ENCODE assay signal across 1 cellular context in the genomic region with DNA sequence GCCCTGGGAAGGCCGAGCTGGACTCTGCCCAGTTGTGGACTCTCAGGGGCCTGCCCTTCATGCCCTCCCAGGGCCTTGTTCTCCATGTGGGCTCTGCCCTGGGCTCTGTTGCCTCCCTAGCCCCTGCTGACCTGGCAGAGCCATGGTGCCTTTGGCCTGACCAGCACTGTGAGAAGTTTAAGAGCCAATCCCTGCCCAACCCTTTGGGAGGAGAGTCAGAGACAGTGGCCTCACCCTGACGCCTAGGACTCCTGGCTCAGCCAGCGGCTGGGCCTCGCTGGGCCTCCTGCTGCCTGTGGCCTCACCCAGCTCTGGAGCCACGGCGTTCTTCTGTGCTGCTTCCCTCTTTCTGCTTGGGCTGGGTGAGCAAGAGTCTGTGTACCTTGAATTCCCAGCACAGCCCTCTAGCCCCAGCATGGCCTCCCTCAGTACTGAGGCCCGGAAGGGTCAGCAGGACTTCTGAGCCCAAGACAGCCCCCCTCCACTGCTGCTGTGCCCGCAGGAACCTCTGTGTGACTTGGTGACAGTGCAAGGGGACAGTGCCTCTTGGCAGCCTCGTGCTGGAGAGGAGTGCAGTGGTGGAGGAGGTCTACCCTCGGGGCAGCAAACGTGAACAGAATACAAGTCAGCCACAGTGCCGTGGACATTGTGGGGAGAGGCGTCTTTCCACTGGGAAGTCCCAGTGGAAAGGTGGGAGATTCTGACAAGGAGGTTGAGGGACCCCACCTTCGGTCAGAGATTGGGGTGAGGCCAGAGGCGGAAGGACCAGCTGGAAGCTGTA.
TF ChIP-seq lines count a peak whose summit lies in the region.

No MANE protein-coding gene starts in this region.

TF ChIP-seq in HepG2, 621 proteins besides CTCF, POLR2A, EP300 and RAD21:
- no peak for TF ChIP-seq NONO (IDR thresholded peaks at IDR 0.05)
- TF ChIP-seq NONO (CRISPR knock-in tag; conservative IDR thresholded peaks at IDR 0.05), result no peak
- TF ChIP-seq ESRRA (CRISPR knock-in tag; IDR thresholded peaks at IDR 0.05; ENCODE audit: low read depth), result no peak
- no peak for TF ChIP-seq ZNF616 (CRISPR knock-in tag; IDR thresholded peaks at IDR 0.05; ENCODE audit: low read depth)
- TF ChIP-seq SP2 (CRISPR knock-in tag; IDR thresholded peaks at IDR 0.05), result no peak
- no peak for TF ChIP-seq CBX2 (IDR thresholded peaks at IDR 0.05; ENCODE audit: low read depth, low read length)
- no peak for TF ChIP-seq CBX2 (CRISPR knock-in tag; IDR thresholded peaks at IDR 0.05; ENCODE audit: low read depth)
- no peak for TF ChIP-seq ZBTB8A (CRISPR knock-in tag; IDR thresholded peaks at IDR 0.05; ENCODE audit: borderline replicate concordance, low read depth)
- no peak for TF ChIP-seq ZFP90 (CRISPR knock-in tag; IDR thresholded peaks at IDR 0.05; ENCODE audit: borderline replicate concordance)
- TF ChIP-seq, protein P1, sequence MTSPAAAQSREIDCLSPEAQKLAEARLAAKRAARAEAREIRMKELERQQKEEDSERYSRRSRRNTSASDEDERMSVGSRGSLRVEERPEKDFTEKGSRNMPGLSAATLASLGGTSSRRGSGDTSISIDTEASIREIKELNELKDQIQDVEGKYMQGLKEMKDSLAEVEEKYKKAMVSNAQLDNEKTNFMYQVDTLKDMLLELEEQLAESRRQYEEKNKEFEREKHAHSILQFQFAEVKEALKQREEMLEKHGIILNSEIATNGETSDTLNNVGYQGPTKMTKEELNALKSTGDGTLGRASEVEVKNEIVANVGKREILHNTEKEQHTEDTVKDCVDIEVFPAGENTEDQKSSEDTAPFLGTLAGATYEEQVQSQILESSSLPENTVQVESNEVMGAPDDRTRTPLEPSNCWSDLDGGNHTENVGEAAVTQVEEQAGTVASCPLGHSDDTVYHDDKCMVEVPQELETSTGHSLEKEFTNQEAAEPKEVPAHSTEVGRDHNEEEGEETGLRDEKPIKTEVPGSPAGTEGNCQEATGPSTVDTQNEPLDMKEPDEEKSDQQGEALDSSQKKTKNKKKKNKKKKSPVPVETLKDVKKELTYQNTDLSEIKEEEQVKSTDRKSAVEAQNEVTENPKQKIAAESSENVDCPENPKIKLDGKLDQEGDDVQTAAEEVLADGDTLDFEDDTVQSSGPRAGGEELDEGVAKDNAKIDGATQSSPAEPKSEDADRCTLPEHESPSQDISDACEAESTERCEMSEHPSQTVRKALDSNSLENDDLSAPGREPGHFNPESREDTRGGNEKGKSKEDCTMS (CRISPR knock-in tag; conservative IDR thresholded peaks at IDR 0.05), result no peak
- TF ChIP-seq TOPORS (CRISPR knock-in tag; IDR thresholded peaks at IDR 0.05), result no peak
- no peak for TF ChIP-seq SMAD9 (CRISPR knock-in tag; IDR thresholded peaks at IDR 0.05)
- TF ChIP-seq MTA1 (CRISPR knock-in tag; IDR thresholded peaks at IDR 0.05; ENCODE audit: borderline replicate concordance), result no peak
- no peak for TF ChIP-seq MXD4 (CRISPR knock-in tag; IDR thresholded peaks at IDR 0.05)
- TF ChIP-seq TCF7 (IDR thresholded peaks at IDR 0.05; ENCODE audit: low read depth), result no peak
- no peak for TF ChIP-seq SRSF1 (optimal IDR thresholded peaks at IDR 0.05; ENCODE audit: low read depth, low read length)
- TF ChIP-seq TEAD2 (CRISPR knock-in tag; IDR thresholded peaks at IDR 0.05), result no peak
